ENCODE assay signal across 1 cellular context in the genomic region with DNA sequence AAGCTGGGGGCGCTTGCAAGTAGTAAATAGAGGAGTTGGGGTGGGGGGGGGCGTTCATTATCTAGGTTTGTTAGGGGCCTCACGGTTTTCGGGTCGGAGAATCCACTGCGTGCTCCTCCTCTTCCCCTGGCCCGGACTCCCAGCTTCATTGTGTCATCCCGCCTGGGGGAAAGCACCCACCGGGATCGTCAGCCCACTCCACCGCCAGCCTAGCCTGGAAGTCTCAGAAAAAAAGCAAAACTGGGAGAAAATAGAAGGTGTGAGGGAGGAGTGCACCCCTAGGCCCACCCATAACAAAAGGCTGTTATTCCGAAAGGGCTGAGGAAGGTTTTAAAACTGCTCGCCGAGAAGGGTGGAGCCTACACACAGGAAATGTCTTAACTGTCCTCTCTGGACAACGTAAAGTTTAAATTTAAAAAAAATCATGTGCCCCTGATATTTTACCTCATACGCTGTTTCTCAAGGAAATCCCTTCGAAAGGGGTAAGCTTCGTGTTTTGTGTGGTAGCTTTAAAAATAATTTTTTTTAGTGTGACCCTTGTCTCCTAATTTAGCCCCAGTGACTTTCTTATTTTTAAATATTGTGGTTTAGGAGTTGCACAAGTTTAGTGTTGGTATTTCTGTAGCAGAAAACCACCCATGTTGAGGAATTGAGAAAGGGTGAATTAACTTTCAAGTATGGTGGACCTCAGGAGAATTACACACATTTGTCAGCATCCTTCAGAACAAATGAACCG.
TF ChIP-seq lines count a peak whose summit lies in the region.

No MANE protein-coding gene starts in this region.

TF ChIP-seq in HEK293, 187 proteins besides CTCF, POLR2A, EP300 and RAD21 (continued from another document):
- TF ChIP-seq, protein P1, sequence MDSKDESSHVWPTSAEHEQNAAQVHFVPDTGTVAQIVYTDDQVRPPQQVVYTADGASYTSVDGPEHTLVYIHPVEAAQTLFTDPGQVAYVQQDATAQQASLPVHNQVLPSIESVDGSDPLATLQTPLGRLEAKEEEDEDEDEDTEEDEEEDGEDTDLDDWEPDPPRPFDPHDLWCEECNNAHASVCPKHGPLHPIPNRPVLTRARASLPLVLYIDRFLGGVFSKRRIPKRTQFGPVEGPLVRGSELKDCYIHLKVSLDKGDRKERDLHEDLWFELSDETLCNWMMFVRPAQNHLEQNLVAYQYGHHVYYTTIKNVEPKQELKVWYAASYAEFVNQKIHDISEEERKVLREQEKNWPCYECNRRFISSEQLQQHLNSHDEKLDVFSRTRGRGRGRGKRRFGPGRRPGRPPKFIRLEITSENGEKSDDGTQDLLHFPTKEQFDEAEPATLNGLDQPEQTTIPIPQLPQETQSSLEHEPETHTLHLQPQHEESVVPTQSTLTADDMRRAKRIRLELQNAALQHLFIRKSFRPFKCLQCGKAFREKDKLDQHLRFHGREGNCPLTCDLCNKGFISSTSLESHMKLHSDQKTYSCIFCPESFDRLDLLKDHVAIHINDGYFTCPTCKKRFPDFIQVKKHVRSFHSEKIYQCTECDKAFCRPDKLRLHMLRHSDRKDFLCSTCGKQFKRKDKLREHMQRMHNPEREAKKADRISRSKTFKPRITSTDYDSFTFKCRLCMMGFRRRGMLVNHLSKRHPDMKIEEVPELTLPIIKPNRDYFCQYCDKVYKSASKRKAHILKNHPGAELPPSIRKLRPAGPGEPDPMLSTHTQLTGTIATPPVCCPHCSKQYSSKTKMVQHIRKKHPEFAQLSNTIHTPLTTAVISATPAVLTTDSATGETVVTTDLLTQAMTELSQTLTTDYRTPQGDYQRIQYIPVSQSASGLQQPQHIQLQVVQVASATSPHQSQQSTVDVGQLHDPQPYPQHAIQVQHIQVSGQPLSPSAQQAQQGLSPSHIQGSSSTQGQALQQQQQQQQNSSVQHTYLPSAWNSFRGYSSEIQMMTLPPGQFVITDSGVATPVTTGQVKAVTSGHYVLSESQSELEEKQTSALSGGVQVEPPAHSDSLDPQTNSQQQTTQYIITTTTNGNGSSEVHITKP (tag by site-specific recombination; IDR thresholded peaks at IDR 0.05), result 0 out of 2 replicates have a peak, but pooled peaks have one; percentile 26
- TF ChIP-seq, protein P2, sequence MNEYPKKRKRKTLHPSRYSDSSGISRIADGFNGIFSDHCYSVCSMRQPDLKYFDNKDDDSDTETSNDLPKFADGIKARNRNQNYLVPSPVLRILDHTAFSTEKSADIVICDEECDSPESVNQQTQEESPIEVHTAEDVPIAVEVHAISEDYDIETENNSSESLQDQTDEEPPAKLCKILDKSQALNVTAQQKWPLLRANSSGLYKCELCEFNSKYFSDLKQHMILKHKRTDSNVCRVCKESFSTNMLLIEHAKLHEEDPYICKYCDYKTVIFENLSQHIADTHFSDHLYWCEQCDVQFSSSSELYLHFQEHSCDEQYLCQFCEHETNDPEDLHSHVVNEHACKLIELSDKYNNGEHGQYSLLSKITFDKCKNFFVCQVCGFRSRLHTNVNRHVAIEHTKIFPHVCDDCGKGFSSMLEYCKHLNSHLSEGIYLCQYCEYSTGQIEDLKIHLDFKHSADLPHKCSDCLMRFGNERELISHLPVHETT (tag by site-specific recombination; IDR thresholded peaks at IDR 0.05), result no peak
- TF ChIP-seq ZNF112 (tag by site-specific recombination; IDR thresholded peaks at IDR 0.05), result no peak
- TF ChIP-seq, protein P3, sequence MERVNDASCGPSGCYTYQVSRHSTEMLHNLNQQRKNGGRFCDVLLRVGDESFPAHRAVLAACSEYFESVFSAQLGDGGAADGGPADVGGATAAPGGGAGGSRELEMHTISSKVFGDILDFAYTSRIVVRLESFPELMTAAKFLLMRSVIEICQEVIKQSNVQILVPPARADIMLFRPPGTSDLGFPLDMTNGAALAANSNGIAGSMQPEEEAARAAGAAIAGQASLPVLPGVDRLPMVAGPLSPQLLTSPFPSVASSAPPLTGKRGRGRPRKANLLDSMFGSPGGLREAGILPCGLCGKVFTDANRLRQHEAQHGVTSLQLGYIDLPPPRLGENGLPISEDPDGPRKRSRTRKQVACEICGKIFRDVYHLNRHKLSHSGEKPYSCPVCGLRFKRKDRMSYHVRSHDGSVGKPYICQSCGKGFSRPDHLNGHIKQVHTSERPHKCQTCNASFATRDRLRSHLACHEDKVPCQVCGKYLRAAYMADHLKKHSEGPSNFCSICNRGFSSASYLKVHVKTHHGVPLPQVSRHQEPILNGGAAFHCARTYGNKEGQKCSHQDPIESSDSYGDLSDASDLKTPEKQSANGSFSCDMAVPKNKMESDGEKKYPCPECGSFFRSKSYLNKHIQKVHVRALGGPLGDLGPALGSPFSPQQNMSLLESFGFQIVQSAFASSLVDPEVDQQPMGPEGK (tag by site-specific recombination; IDR thresholded peaks at IDR 0.05), result peak; percentile 14; the same call in 1 of the 2 replicates
